Comparison of ENCODE assay signal across 33 cellular contexts in the genomic region with DNA sequence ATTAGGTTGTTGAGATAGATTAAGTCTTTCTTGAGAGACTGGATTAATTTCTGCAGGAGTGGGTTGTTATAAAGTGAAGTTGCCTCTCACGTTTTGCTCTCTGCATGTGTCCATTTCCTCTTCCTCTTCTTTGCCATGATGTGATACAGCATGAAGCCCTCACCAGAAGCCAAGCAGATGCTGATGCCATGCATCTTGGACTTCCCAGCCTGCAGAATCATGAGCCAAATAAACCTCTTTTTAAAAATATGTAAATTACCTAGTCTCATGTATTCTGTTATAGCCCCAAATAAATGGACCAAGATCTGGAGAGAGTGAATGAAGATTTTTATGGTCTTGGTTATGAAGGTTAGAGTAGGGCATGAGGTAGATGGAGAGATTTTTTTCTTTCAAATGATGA.
"Had no signal": no experiment of that assay in that cellular context is flagged by ENCODE, and none has a peak within 500 bp of the region (broad histone marks: within the 10 kb centered on the region; RNA-seq: fewer than 3 reads in every experiment).

No MANE protein-coding gene starts in this region.

- H3K27me3 Mint-ChIP-seq: T-cell had no signal

- FAIRE-seq: RCC 7860 had no signal

- H3K4me3 Mint-ChIP-seq: T-cell had no signal

- H3K9me3 ChIP-seq: MG63, SJCRH30 had no signal

- DNase-seq: Kasumi-1, MG63, NCI-H1048, NCI-H1092 treated with DMSO at 0.1 percent for 48 hours, NCI-H1105 treated with DMSO at 0.1 percent for 48 hours, NCI-H1417, NCI-H1436, NCI-H146, NCI-H1694, NCI-H187, NCI-H1930, NCI-H2029 treated with DMSO at 0.1 percent for 48 hours, NCI-H2081 treated with DMSO at 0.1 percent for 48 hours, NCI-H2107, NCI-H2171, NCI-H226, NCI-H446 treated with DMSO at 0.1 percent for 48 hours, NCI-H510A treated with DMSO at 0.1 percent for 48 hours, NCI-H524 treated with DMSO at 0.1 percent for 48 hours, NCI-H526 treated with DMSO at 0.1 percent for 48 hours, NCI-H748 treated with DMSO at 0.1 percent for 48 hours, NCI-H82, PC-9, SHP77, SIG-M5, SJCRH30, T-cell had no signal

- H3K36me3 ChIP-seq: MG63, SJCRH30 had no signal

- H2AFZ ChIP-seq: PC-9 had no signal

- H3K4me1 ChIP-seq: SJCRH30 had no signal

- H3K36me3 Mint-ChIP-seq: T-cell had no signal

- H3K27ac ChIP-seq: PC-9, RWPE1, SJCRH30, SK-N-MC had no signal

- H3K27me3 ChIP-seq: MG63, SJCRH30 had no signal

- ATAC-seq: Panc1, Right ventricle myocardium inferior, SK-N-SH treated with all-trans-retinoic acid at 6 μM for 48 hours, T-cell had no signal

- H3K27ac Mint-ChIP-seq: T-cell had no signal

- H3K4me3 ChIP-seq: MG63, PC-9, SJCRH30, SK-N-MC had no signal

- H3K4me2 ChIP-seq: PC-9 had no signal
